8 cellular contexts compared by ENCODE assay signal in the genomic region with DNA sequence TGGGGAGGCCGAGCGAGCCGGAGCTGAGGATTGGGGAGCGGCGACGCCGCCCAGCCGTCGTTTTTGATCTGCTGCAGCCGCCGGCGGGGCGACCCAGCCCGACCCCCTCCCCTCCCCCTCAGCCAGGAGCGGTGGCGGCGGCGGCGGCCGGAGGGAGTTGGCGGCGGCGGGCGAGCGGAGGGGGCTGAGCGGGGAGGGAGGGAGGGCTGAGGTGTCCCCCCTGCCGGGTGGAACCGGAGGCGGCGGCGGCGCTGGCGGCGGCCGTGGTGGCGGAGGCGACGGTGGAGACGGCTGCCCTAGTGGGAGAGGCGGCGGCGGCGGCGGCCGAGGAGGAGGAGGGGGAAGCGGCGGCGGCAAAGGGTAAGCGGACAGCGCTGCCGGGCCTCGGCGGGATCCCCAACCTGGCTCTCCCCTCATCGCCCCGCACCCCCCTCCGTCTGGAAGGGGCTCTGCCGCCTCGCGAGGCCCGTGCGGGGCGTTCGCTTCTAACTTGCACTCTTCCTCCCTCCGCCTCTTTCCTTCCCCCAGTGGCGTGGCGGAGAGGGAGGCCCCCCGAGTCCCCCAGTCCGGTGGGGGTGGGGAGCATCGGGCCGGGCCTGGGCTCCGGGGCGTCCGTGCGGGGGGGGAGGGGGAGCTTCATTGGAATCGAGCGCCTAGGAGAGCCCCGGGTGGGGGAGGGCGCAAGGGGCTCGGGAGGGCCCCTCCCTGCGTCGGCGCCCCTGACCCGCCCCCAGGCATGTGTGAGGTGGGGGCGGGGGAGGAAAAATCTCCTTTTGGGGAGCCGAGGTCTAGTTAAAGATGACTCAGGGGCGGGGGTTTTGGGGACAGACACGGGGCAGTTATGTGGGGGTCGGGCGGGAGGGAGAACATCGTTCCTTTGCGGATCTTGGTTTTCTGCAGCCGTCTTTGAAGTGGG. TPM values are rescaled to one million over a fixed set of nuclear protein-coding genes. Genes with fewer than 3 reads are reported as not detected.
A peak's percentile ranks its signal among the peaks of the same experiment; 100 is the strongest.
DNase-seq lines count a peak whose midpoint lies in the region.

A gene with protein sequence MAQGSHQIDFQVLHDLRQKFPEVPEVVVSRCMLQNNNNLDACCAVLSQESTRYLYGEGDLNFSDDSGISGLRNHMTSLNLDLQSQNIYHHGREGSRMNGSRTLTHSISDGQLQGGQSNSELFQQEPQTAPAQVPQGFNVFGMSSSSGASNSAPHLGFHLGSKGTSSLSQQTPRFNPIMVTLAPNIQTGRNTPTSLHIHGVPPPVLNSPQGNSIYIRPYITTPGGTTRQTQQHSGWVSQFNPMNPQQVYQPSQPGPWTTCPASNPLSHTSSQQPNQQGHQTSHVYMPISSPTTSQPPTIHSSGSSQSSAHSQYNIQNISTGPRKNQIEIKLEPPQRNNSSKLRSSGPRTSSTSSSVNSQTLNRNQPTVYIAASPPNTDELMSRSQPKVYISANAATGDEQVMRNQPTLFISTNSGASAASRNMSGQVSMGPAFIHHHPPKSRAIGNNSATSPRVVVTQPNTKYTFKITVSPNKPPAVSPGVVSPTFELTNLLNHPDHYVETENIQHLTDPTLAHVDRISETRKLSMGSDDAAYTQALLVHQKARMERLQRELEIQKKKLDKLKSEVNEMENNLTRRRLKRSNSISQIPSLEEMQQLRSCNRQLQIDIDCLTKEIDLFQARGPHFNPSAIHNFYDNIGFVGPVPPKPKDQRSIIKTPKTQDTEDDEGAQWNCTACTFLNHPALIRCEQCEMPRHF (plus strand): TSS at position 57 of the 916 bp plus-strand sequence. CDS start 52,286 bp downstream, outside the sequence.

- H3K79me1 ChIP-seq in mesendoderm (ENCODE audit: low read length), result no peaks in the 10 kb centered on the region

- H4K5ac ChIP-seq in mesendoderm (ENCODE audit: low read length), result no peak within 1 kb of the TSS

- H3K9ac ChIP-seq in duodenal mucosa (ENCODE audit: low read depth in 1 of 2, low read length in 2 of 2), result peak within 1 kb of the TSS; percentile 68 to 69
- H3K9ac ChIP-seq in mesendoderm (ENCODE audit: low read length), result peak within 1 kb of the TSS; percentile 90

- H3K9me3 ChIP-seq in HAP-1 (no peaks in the 10 kb centered on the region), duodenal mucosa (ENCODE audit: control insufficient read depth in 1 of 2, low read length in 2 of 2) (no peaks in the 10 kb centered on the region)

- no CpG with 5 or more reads among the region's 92 CpGs for WGBS in mesendoderm (ENCODE audit: extremely low coverage, insufficient coverage, low lambda C conversion rate)

- H2AK5ac ChIP-seq in mesendoderm (ENCODE audit: low read length), result no peak within 1 kb of the TSS

- H3K56ac ChIP-seq in mesendoderm (ENCODE audit: low read length), result peak within 1 kb of the TSS; percentile 95

- DNase-seq in GDM1 (lab: John Stamatoyannopoulos, UW), result peak; percentile 44
- no peak for DNase-seq in HAP-1 (ENCODE audit: low spot score in 2 of 2)
- DNase-seq in MV-4-11 (lab: John Stamatoyannopoulos, UW), result peak; percentile 2
- peak; percentile 77 to 83 for DNase-seq in activated CD4-positive, alpha-beta T cell treated with anti-CD3 and anti-CD28 coated beads, Interleukin-2, amount 50 U/mL, for 4 hours
- DNase-seq in mesendoderm, result peak; percentile 60
- DNase-seq in stimulated activated CD8-positive, alpha-beta memory T cell treated with anti-CD3 and anti-CD28 coated beads, Interleukin-12 subunit alpha, Interleukin-12 subunit beta, amount 100 ng/mL, for 24 hours (ENCODE audit: extremely low read depth), result peak; percentile 68
- DNase-seq in NCI-H774 (lab: John Stamatoyannopoulos, UW), result no peak

- H3K79me2 ChIP-seq in mesendoderm (ENCODE audit: control insufficient read depth, insufficient read depth, low read length), result peaks cover 36% of the 10 kb centered on the region

- H3K18ac ChIP-seq in mesendoderm (ENCODE audit: low read length), result peak within 1 kb of the TSS; percentile 98

- no peak within 1 kb of the TSS for H2BK15ac ChIP-seq in mesendoderm (replicated peaks; ENCODE audit: low read depth)

- H3K4ac ChIP-seq in mesendoderm (ENCODE audit: low read depth, low read length), result peak within 1 kb of the TSS; percentile 94

- H3K23ac ChIP-seq in mesendoderm (ENCODE audit: low read length), result no peak within 1 kb of the TSS

- peak within 1 kb of the TSS; percentile 64 for H2BK5ac ChIP-seq in mesendoderm (ENCODE audit: low read length)

- H3K4me2 ChIP-seq in mesendoderm (ENCODE audit: low read length), result peak within 1 kb of the TSS; percentile 84

- no peaks in the 10 kb centered on the region for H3K36me3 ChIP-seq in HAP-1 (replicated peaks)
- no peaks in the 10 kb centered on the region for H3K36me3 ChIP-seq in duodenal mucosa (ENCODE audit: control insufficient read depth in 1 of 2, insufficient read depth in 2 of 2, low read length in 2 of 2)
- no peaks in the 10 kb centered on the region for H3K36me3 ChIP-seq in mesendoderm (ENCODE audit: control insufficient read depth, insufficient read depth, low read length)

- in situ Hi-C loops in HAP-1 (cut with MboI; ENCODE audit: low sequenced_read_pairs), result no loop called here

- H4K8ac ChIP-seq in mesendoderm (ENCODE audit: low read depth, low read length), result peak within 1 kb of the TSS; percentile 90

- H3K27ac ChIP-seq in duodenal mucosa (ENCODE audit: low read depth, low read length) (peak within 1 kb of the TSS; percentile 93), mesendoderm (ENCODE audit: low read depth, low read length) (peak within 1 kb of the TSS; percentile 100)

- no peaks in the 10 kb centered on the region for H3K27me3 ChIP-seq in HAP-1 (ENCODE audit: low read depth)
- peaks cover 0 to 3% of the 10 kb centered on the region in 2 donors for H3K27me3 ChIP-seq in duodenal mucosa (ENCODE audit: control insufficient read depth in 1 of 2, insufficient read depth in 2 of 2, low read length in 2 of 2)
- no peaks in the 10 kb centered on the region for H3K27me3 ChIP-seq in mesendoderm (ENCODE audit: insufficient read depth, low read length, poor library complexity)

- peak within 1 kb of the TSS; percentile 89 for H3K4me3 ChIP-seq in HAP-1
- H3K4me3 ChIP-seq in duodenal mucosa (ENCODE audit: low read depth in 1 of 2, low read length in 2 of 2), result peak within 1 kb of the TSS; percentile 81 to 83
- peak within 1 kb of the TSS; percentile 78 for H3K4me3 ChIP-seq in mesendoderm (ENCODE audit: low read length)

- H2BK120ac ChIP-seq in mesendoderm (ENCODE audit: low read depth, low read length), result peak within 1 kb of the TSS; percentile 83

- H3K4me1 ChIP-seq in HAP-1, result peaks cover 27% of the 10 kb centered on the region
- peaks cover 9 to 11% of the 10 kb centered on the region in 2 donors for H3K4me1 ChIP-seq in duodenal mucosa (ENCODE audit: control insufficient read depth in 1 of 2, insufficient read depth in 2 of 2, low read length in 2 of 2)
- no peaks in the 10 kb centered on the region for H3K4me1 ChIP-seq in mesendoderm (ENCODE audit: control insufficient read depth, low read depth, low read length)

RNA-seq across cellular contexts. Expression of the gene that starts here (rescaled TPM):
- polyA plus RNA-seq in mesendoderm (2013, experiment 1 of 2), result 71.0 TPM
- 70.4 TPM for polyA plus RNA-seq in mesendoderm (2013, experiment 2 of 2)

Comparison
In these comparisons a context has a peak if more than half of its experiments do, and no peak if none do; other contexts are left out.
1. DNase-seq: peak in GDM1 (single experiment), MV-4-11 (single experiment), activated CD4-positive, alpha-beta T cell treated with anti-CD3 and anti-CD28 coated beads, Interleukin-2, amount 50 U/mL, for 4 hours (2 of 2), mesendoderm (single experiment) and stimulated activated CD8-positive, alpha-beta memory T cell treated with anti-CD3 and anti-CD28 coated beads, Interleukin-12 subunit alpha, Interleukin-12 subunit beta, amount 100 ng/mL, for 24 hours (single experiment); none in HAP-1 (0 of 2) and NCI-H774 (single experiment).
2. Peak in every context shown above with its lines, with median percentiles within 50 percentile points of each other: H3K4me3 ChIP-seq.